13 cellular contexts compared by ENCODE assay signal in genomic region chr10:78515037-78515872, GRCh38.
DNase-seq lines count a peak whose midpoint lies in the region; ATAC-seq and TF ChIP-seq lines count a peak whose summit lies in the region.
"Had no signal": no experiment of that assay in that cellular context is flagged by ENCODE, and none has a peak within 500 bp of the region (broad histone marks: within the 10 kb centered on the region; RNA-seq: fewer than 3 reads in every experiment).

No MANE protein-coding gene starts in this region.

- TF ChIP-seq POLR2A in gastrocnemius medialis (IDR thresholded peaks at IDR 0.05), result no peak

- H3K4me3 ChIP-seq in PC-9 (no peak overlapping the region), left ventricle myocardium inferior (no peak overlapping the region), trophoblast cell (ENCODE audit: low read depth, low read length) (no peak overlapping the region), gastrocnemius medialis (no peak overlapping the region)

- peak; percentile 71 for DNase-seq in AG20443 (ENCODE audit: low spot score)
- peak; percentile 39 to 43 for DNase-seq in PC-9
- DNase-seq in left ventricle myocardium inferior, result no peak
- DNase-seq in trophoblast cell, result peak in 1 of 2 donors; percentile 21
- DNase-seq in NCI-H1694 treated with DMSO at 0.1 percent for 48 hours (lab: John Stamatoyannopoulos, UW), result no peak
- DNase-seq in gastrocnemius medialis, result no peak
- no peak for DNase-seq in OCI-M1 (lab: John Stamatoyannopoulos, UW)
- DNase-seq: activated CD4-positive, alpha-beta T cell treated with anti-CD3 and anti-CD28 coated beads, Interleukin-2, amount 50 U/mL, for 4 hours; activated naive CD8-positive, alpha-beta T cell treated with anti-CD3 and anti-CD28 coated beads, Interleukin-2, amount 10 ng/mL, durations not matched to agents 7 days and 5 days; foreskin keratinocyte; NCI-H2081 treated with DMSO at 0.1 percent for 48 hours; T-helper 17 cell had no signal

- H3K79me1 ChIP-seq in trophoblast cell (ENCODE audit: low read length), result peaks cover 18% of the 10 kb centered on the region

- no peak overlapping the region for H3K4ac ChIP-seq in trophoblast cell (ENCODE audit: low read depth, low read length)

- H3K27ac ChIP-seq in PC-9 (no peak overlapping the region), left ventricle myocardium inferior (replicated peaks) (peak overlapping the region; percentile 40), trophoblast cell (ENCODE audit: low read depth, low read length) (no peak overlapping the region), gastrocnemius medialis (no peak overlapping the region)
- H3K27ac ChIP-seq: foreskin keratinocyte had no signal

- H3K14ac ChIP-seq in trophoblast cell (ENCODE audit: low read length), result no peak overlapping the region

- H3K9me2 ChIP-seq in PC-9 (ENCODE audit: insufficient read depth), result no peaks in the 10 kb centered on the region

- no peak for TF ChIP-seq CTCF in PC-9 (conservative IDR thresholded peaks at IDR 0.05)
- no peak for TF ChIP-seq CTCF in left ventricle myocardium inferior (IDR thresholded peaks at IDR 0.05; ENCODE audit: borderline replicate concordance)
- no peak for TF ChIP-seq CTCF in gastrocnemius medialis (IDR thresholded peaks at IDR 0.05 in 4 of 5, conservative IDR thresholded peaks at IDR 0.05 in 1 of 5)

- H3K4me1 ChIP-seq in PC-9 (replicated peaks; ENCODE audit: insufficient read depth) (peaks cover 4% of the 10 kb centered on the region; the same call in 1 of the 2 replicates), left ventricle myocardium inferior (peaks cover 9% of the 10 kb centered on the region), trophoblast cell (ENCODE audit: control insufficient read depth in 1 of 2, insufficient read depth in 2 of 2, low read length in 2 of 2) (peaks cover 0 to 4% of the 10 kb centered on the region in 2 experiments), gastrocnemius medialis (peaks cover 0 to 3% of the 10 kb centered on the region in 2 donors)
- H3K4me1 ChIP-seq: foreskin keratinocyte had no signal

- H3F3A ChIP-seq in PC-9 (ENCODE audit: insufficient read depth, low read depth), result peaks cover 3% of the 10 kb centered on the region; the same call in 1 of the 2 replicates

- H2BK120ac ChIP-seq in trophoblast cell (ENCODE audit: insufficient read depth, low read length, poor library complexity), result no peak overlapping the region

- no peak overlapping the region for H3K9ac ChIP-seq in trophoblast cell (ENCODE audit: low read length)

- H3K4me2 ChIP-seq in PC-9 (no peak overlapping the region), trophoblast cell (ENCODE audit: low read length) (no peak overlapping the region)

- no peak for ATAC-seq in GM19324 (IDR thresholded peaks at IDR 0.05; ENCODE audit: low FRiP score, unreplicated experiment)
- no peak for ATAC-seq in gastrocnemius medialis
- ATAC-seq: foreskin keratinocyte, T-helper 17 cell had no signal

- H4K8ac ChIP-seq in trophoblast cell (ENCODE audit: low read depth, low read length), result no peak overlapping the region

- CTCF ChIA-PET in PC-9 (lab: Charles Lee), result no interaction called here

- H3K23ac ChIP-seq in trophoblast cell (ENCODE audit: low read length), result no peak overlapping the region

- H3K36me3 ChIP-seq in PC-9 (ENCODE audit: low read depth) (no peaks in the 10 kb centered on the region), left ventricle myocardium inferior (no peaks in the 10 kb centered on the region), trophoblast cell (ENCODE audit: control insufficient read depth in 1 of 2, insufficient read depth in 2 of 2, low read length in 2 of 2) (no peaks in the 10 kb centered on the region), gastrocnemius medialis (no peaks in the 10 kb centered on the region)

- intact Hi-C loops in PC-9 (cut with micrococcal nuclease; ENCODE audit: unreplicated experiment), result no loop called here
- intact Hi-C loops in left ventricle myocardium inferior (cut with micrococcal nuclease), result no loop called here
- intact Hi-C loops in gastrocnemius medialis (cut with DNase I; ENCODE audit: low total_unique reads), result no loop called here

- POLR2A ChIA-PET in PC-9 (lab: Charles Lee; ENCODE audit: unreplicated experiment), result no interaction called here

- H3K18ac ChIP-seq in trophoblast cell (ENCODE audit: low read length), result no peak overlapping the region

- H2AFZ ChIP-seq in PC-9 (no peak overlapping the region), trophoblast cell (ENCODE audit: insufficient read depth, low read length, poor library complexity) (no peak overlapping the region)

- H4K20me1 ChIP-seq in PC-9 (ENCODE audit: insufficient read depth), result no peaks in the 10 kb centered on the region

- WGBS in trophoblast cell (ENCODE audit: extremely low coverage, insufficient coverage, insufficient read length), result no CpG with 5 or more reads among the region's 10 CpGs

- BruUV-seq in PC-9 (replicated peaks; lab: Mats Ljungman, UMichigan), result no TSS peak

- H4K91ac ChIP-seq in trophoblast cell (ENCODE audit: low read depth, low read length), result peak overlapping the region; percentile 2

- peak overlapping the region; percentile 51 for H2AK5ac ChIP-seq in trophoblast cell (ENCODE audit: low read length)

- no peaks in the 10 kb centered on the region for H3K79me2 ChIP-seq in PC-9 (ENCODE audit: low read depth)
- H3K79me2 ChIP-seq in trophoblast cell (ENCODE audit: control insufficient read depth, insufficient read depth, low read length, poor library complexity), result no peaks in the 10 kb centered on the region

- in situ Hi-C loops in gastrocnemius medialis (cut with MboI; ENCODE audit: low sequenced_read_pairs in 4 of 4), result no loop called here

- no peak overlapping the region for H2BK12ac ChIP-seq in trophoblast cell (ENCODE audit: low read length)

- H2BK5ac ChIP-seq in trophoblast cell (ENCODE audit: low read depth, low read length, poor library complexity), result no peak overlapping the region

- H3K9me3 ChIP-seq in PC-9 (ENCODE audit: insufficient read depth, low read depth) (no peaks in the 10 kb centered on the region), left ventricle myocardium inferior (replicated peaks) (no peaks in the 10 kb centered on the region), trophoblast cell (ENCODE audit: insufficient read depth, low read depth, low read length) (peaks cover 2% of the 10 kb centered on the region), gastrocnemius medialis (no peaks in the 10 kb centered on the region)

- no peak overlapping the region for H4K12ac ChIP-seq in trophoblast cell (ENCODE audit: low read depth, low read length)

- no peaks in the 10 kb centered on the region for H3K27me3 ChIP-seq in PC-9 (ENCODE audit: insufficient read depth, low read depth)
- peaks cover 4% of the 10 kb centered on the region for H3K27me3 ChIP-seq in left ventricle myocardium inferior (ENCODE audit: low read depth)
- H3K27me3 ChIP-seq in trophoblast cell (ENCODE audit: insufficient read depth, low read length), result no peaks in the 10 kb centered on the region
- no peaks in the 10 kb centered on the region for H3K27me3 ChIP-seq in gastrocnemius medialis
- H3K27me3 ChIP-seq: foreskin keratinocyte had no signal

Comparison
In these comparisons a context has a peak if more than half of its experiments do, and no peak if none do; other contexts are left out.
1. DNase-seq: peak in AG20443 (single experiment) and PC-9 (2 of 2); none in left ventricle myocardium inferior (single experiment), NCI-H1694 treated with DMSO at 0.1 percent for 48 hours (single experiment), gastrocnemius medialis (0 of 2) and OCI-M1 (single experiment).